In genomic region chr18:12820526-12820925, GRCh38 we compare ENCODE assay signal across 1 cellular context.
TF ChIP-seq lines count a peak whose summit lies in the region.

No MANE protein-coding gene starts in this region.

TF ChIP-seq in SK-N-SH, 30 proteins besides CTCF, POLR2A, EP300 and RAD21 (continued from another document):
- no peak for TF ChIP-seq TAF1 (IDR thresholded peaks at IDR 0.05; ENCODE audit: borderline replicate concordance, low read depth, low read length)
- no peak for TF ChIP-seq GABPA (IDR thresholded peaks at IDR 0.05; ENCODE audit: low read depth)
- no peak for TF ChIP-seq MXI1 (IDR thresholded peaks at IDR 0.05; ENCODE audit: low read depth, low read length)
- no peak for TF ChIP-seq RCOR1 (IDR thresholded peaks at IDR 0.05; ENCODE audit: low read length)
- TF ChIP-seq CHD2 (IDR thresholded peaks at IDR 0.05; ENCODE audit: low read length, partially characterized antibody): no peak
- no peak for TF ChIP-seq ELF1 (IDR thresholded peaks at IDR 0.05)
- no peak for TF ChIP-seq GATA2 (CRISPR knock-in tag; IDR thresholded peaks at IDR 0.05)
- no peak for TF ChIP-seq FOSL2 (IDR thresholded peaks at IDR 0.05; ENCODE audit: borderline replicate concordance, low read depth)
- no peak for TF ChIP-seq RXRA (IDR thresholded peaks at IDR 0.05; ENCODE audit: borderline replicate concordance, low read depth)
- no peak for TF ChIP-seq TCF12 (IDR thresholded peaks at IDR 0.05)
- no peak for TF ChIP-seq MAX (IDR thresholded peaks at IDR 0.05; ENCODE audit: low read depth)
TF ChIP-seq in SK-N-SH: peak in this region for 0.
